Comparison of ENCODE assay signal across 1 cellular context in genomic region chr17:76524598-76525512, GRCh38.
TF ChIP-seq lines count a peak whose summit lies in the region.

No MANE protein-coding gene starts in this region.

TF ChIP-seq in GM23338, 12 proteins besides CTCF, POLR2A, EP300 and RAD21 (continued from another document):
- TF ChIP-seq ETS1 (IDR thresholded peaks at IDR 0.05) (no peak), REST (IDR thresholded peaks at IDR 0.05; ENCODE audit: unreplicated experiment) (no peak), ZNF114 (CRISPR knock-in tag; IDR thresholded peaks at IDR 0.05) (no peak)
